In the genomic region with DNA sequence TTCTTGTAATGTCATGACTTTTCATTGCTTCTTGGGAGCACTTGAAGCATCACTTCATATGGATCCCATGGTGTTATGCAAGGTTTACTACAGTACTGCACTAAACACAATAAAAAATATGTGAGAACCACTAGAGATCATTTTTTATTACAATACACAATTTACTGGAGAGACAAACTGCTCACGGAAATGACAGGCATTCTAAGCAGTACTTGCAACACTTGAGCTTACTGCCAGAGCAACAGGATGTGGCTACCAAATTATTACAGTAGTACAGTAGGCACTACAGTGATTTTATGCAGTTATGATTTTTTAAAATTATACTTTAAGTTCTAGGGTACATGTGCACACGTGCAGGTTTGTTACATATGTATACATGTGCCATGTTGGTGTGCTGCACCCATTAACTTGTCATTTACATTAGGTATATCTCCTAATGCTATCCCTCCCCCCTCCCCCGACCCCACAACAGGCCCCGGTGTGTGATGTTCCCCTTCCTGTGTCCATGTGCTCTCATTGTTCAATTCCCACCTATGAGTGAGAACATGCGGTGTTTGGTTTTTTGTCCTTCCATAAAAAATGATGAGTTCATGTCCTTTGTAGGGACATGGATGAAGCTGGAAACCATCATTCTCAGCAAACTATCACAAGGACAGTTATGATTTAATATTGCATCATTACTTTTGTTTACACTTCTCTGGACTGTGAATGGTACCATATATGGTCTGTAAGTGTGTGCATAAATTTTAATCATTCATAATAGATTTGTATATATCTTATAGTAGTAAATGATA, we compare ENCODE assay signal across 8 cellular contexts. TPM values are rescaled to one million over a fixed set of nuclear protein-coding genes. Genes with fewer than 3 reads are reported as not detected.
DNase-seq lines count a peak whose midpoint lies in the region; ATAC-seq, FAIRE-seq and TF ChIP-seq lines count a peak whose summit lies in the region.
"Not testable (repeated sequence)": the region's sequence is repeated elsewhere in the genome, so short reads cannot be mapped to it uniquely, and the experiment has no call there.

No MANE protein-coding gene starts in this region.

- peak overlapping the region; percentile 55 for H3K27ac ChIP-seq in K562 (ENCODE audit: extremely low read depth, low read depth, low read length)

- H3K27ac Mint-ChIP-seq in immature natural killer cell, result peak overlapping the region; percentile 61 to 90 (median 82)

- not testable (repeated sequence) for H3K79me2 ChIP-seq in K562 (ENCODE audit: control insufficient read depth, insufficient read depth, low read length)

- peaks cover 10 to 31% of the 10 kb centered on the region in 2 experiments for H3K4me1 ChIP-seq in K562 (replicated peaks in 1 of 2; ENCODE audit: control insufficient read depth in 2 of 2, insufficient read depth in 2 of 2, low read length in 2 of 2)

- H3K4me3 Mint-ChIP-seq in activated T-cell treated with anti-CD3 and anti-CD28 coated beads, Interleukin-2, amount 50 U/mL, for 4 hours, result peak overlapping the region; percentile 49
- peak overlapping the region; percentile 11 to 67 (median 33) for H3K4me3 Mint-ChIP-seq in immature natural killer cell

- H3K36me3 ChIP-seq in K562 (ENCODE audit: control insufficient read depth, insufficient read depth, low read length), result peaks cover 11% of the 10 kb centered on the region

- peaks cover 33% of the 10 kb centered on the region for H3K4me1 Mint-ChIP-seq in activated T-cell treated with anti-CD3 and anti-CD28 coated beads, Interleukin-2, amount 50 U/mL, for 4 hours (ENCODE audit: low read depth)
- peaks cover 31 to 33% of the 10 kb centered on the region in 2 donors for H3K4me1 Mint-ChIP-seq in immature natural killer cell

- not testable (repeated sequence) for H3K9me1 ChIP-seq in K562 (ENCODE audit: control insufficient read depth, insufficient read depth, low read length)

- POLR2A ChIA-PET in K562 (lab: Yijun Ruan, JAX), result interaction anchor here (0.6 to 1.8 kb wide), 3 partner anchors 10 to 25 kb away, joined by 4 to 6 read pairs (median 4); partner anchors contain the start of gene GOLGA1

- not testable (repeated sequence) for TF ChIP-seq CTCF in K562 (IDR thresholded peaks at IDR 0.05 in 2 of 3, conservative IDR thresholded peaks at IDR 0.05 in 1 of 3; ENCODE audit: insufficient read depth in 2 of 3, low read depth in 1 of 3, low read length in 3 of 3)

- H3K9ac ChIP-seq in K562 (ENCODE audit: insufficient read depth in 1 of 2, low read depth in 2 of 2, low read length in 2 of 2), result not testable (repeated sequence)

- not testable (repeated sequence) for TF ChIP-seq EP300 in K562 (IDR thresholded peaks at IDR 0.05; ENCODE audit: low read length)

- intact Hi-C loops in K562 (cut with micrococcal nuclease), result loop anchor here (2.0 kb wide), 1 partner anchor 177 kb away; the partner anchor contains the start of gene SCAI

- H3K4me2 ChIP-seq in K562 (ENCODE audit: insufficient read depth, low read length), result not testable (repeated sequence)

- CTCF ChIA-PET in K562 (lab: Yijun Ruan, JAX; ENCODE audit: low intra/inter-chr PET ratio), result not testable (repeated sequence)

- ATAC-seq in activated T-cell treated with anti-CD3 and anti-CD28 coated beads, Interleukin-2, amount 50 U/mL, for 4 hours, result peak; percentile 63 to 70
- peak; percentile 71 for ATAC-seq in K562

- 66% methylated on average over 3 of the region's 5 CpGs for WGBS in K562 (ENCODE audit: insufficient coverage, low coverage, missing lambda C conversion rate)

- FAIRE-seq in GM12891 (lab: Jason Lieb, UNC), result peak; percentile 78
- not testable (repeated sequence) for FAIRE-seq in K562 (lab: Jason Lieb, UNC)

- peak; percentile 2 for DNase-seq in CD1c-positive myeloid dendritic cell (ENCODE audit: extremely low spot score)
- DNase-seq in GM12891 (ENCODE audit: insufficient read length, low spot score); activated T-cell treated with anti-CD3 and anti-CD28 coated beads, Interleukin-2, amount 50 U/mL, for 4 hours; K562 (ENCODE audit: extremely low read depth in 1 of 4, low spot score in 3 of 4): not testable (repeated sequence)
- peak; percentile 45 for DNase-seq in MV-4-11 (lab: John Stamatoyannopoulos, UW)
- peak; percentile 32 for DNase-seq in SW480 (ENCODE audit: low spot score)
- peak; percentile 19 to 51 (median 36) for DNase-seq in immature natural killer cell
- peak; percentile 8 for DNase-seq in stimulated activated CD4-positive, alpha-beta T cell treated with anti-CD3 and anti-CD28 coated beads, Interleukin-4, amount 100 ng/mL, for 24 hours

- in situ Hi-C loops in K562 (cut with MboI), result not testable (repeated sequence)

- not testable (repeated sequence) for H3K4me3 ChIP-seq in K562

- not testable (repeated sequence) for BruUV-seq in K562 (replicated peaks; lab: Mats Ljungman, UMichigan)

- H4K20me1 ChIP-seq in K562 (replicated peaks; ENCODE audit: control insufficient read depth, insufficient read depth, low read length), result not testable (repeated sequence)

- H3K27me3 ChIP-seq in K562 (ENCODE audit: control insufficient read depth in 2 of 2, insufficient read depth in 2 of 2, low read length in 2 of 2), result not testable (repeated sequence)

- TF ChIP-seq POLR2A in GM12891 (IDR thresholded peaks at IDR 0.05; ENCODE audit: low read depth, low read length); K562 (conservative IDR thresholded peaks at IDR 0.05): not testable (repeated sequence)

- not testable (repeated sequence) for H3K9me3 Mint-ChIP-seq in activated T-cell treated with anti-CD3 and anti-CD28 coated beads, Interleukin-2, amount 50 U/mL, for 4 hours; immature natural killer cell

- not testable (repeated sequence) for H2AFZ ChIP-seq in K562 (ENCODE audit: low read depth, low read length)

- not testable (repeated sequence) for H3K27me3 Mint-ChIP-seq in activated T-cell treated with anti-CD3 and anti-CD28 coated beads, Interleukin-2, amount 50 U/mL, for 4 hours (ENCODE audit: low read depth); immature natural killer cell (ENCODE audit: low read depth in 3 of 3)

- not testable (repeated sequence) for H3K9me3 ChIP-seq in K562 (replicated peaks; ENCODE audit: control insufficient read depth, insufficient read depth, low read depth, low read length)

- not testable (repeated sequence) for TF ChIP-seq RAD21 in K562 (CRISPR knock-in tag; conservative IDR thresholded peaks at IDR 0.05 in 1 of 2, IDR thresholded peaks at IDR 0.05 in 1 of 2)

- H3K36me3 Mint-ChIP-seq in activated T-cell treated with anti-CD3 and anti-CD28 coated beads, Interleukin-2, amount 50 U/mL, for 4 hours (ENCODE audit: insufficient read depth); immature natural killer cell: not testable (repeated sequence)

TF ChIP-seq in K562, 482 proteins besides CTCF, POLR2A, EP300 and RAD21 (continues in another document):
- TF ChIP-seq AFF1 (IDR thresholded peaks at IDR 0.05; ENCODE audit: low read depth in 1 of 2, partially characterized antibody in 2 of 2), result peak in 1 of 2 experiments; percentile 21

RNA-seq across cellular contexts. Expression of gene GOLGA1, which starts 25.1 kb away (rescaled TPM):
- 6.2 TPM for polyA plus RNA-seq in GM12891 (2012; ENCODE audit: low read depth, missing spikeins)
- total RNA-seq in activated T-cell treated with anti-CD3 and anti-CD28 coated beads, Interleukin-2, amount 50 U/mL, for 4 hours, result 10 to 100 TPM; 13.0 to 15.4 (median 14.0) TPM
- total RNA-seq in K562 (2011; cell fraction: chromatin; rRNA removed; ENCODE audit: low replicate concordance), result 51.0 and 72.8 TPM in 2 replicates
- 14.2 and 14.7 TPM in 2 replicates for total RNA-seq in K562 (2011; cell fraction: nucleolus; rRNA removed)
- 34.2 and 46.8 TPM in 2 replicates for total RNA-seq in K562 (2011; cell fraction: nucleoplasm; rRNA removed)
- total RNA-seq in K562 (2014; rRNA removed), result 8.5 and 9.6 TPM in 2 replicates
- total RNA-seq in K562 (2014; rRNA removed; fragmentation: Illumina TruSeq; extraction: Trizol), result 7.3 and 10.2 TPM in 2 replicates
- total RNA-seq in K562 (2015; rRNA removed; fragmentation: Illumina TruSeq; extraction: Trizol), result 7.4 and 7.9 TPM in 2 replicates
- 9.5 and 10.5 TPM in 2 replicates for total RNA-seq in K562 (2021)
- polyA plus RNA-seq in K562 (2011; rRNA removed), result 15.9 and 18.9 TPM in 2 replicates
- polyA plus RNA-seq in K562 (2011; cell fraction: cytosol; rRNA removed), result 7.2 and 10.9 TPM in 2 replicates
- 54.3 and 62.6 TPM in 2 replicates for polyA plus RNA-seq in K562 (2011; cell fraction: nucleus; rRNA removed)
- polyA plus RNA-seq in K562 (2012), result 4.6 and 9.1 TPM in 2 replicates
- polyA plus RNA-seq in K562 (2014; fragmentation: Illumina TruSeq; extraction: Trizol), result 6.6 and 8.5 TPM in 2 replicates
- polyA plus RNA-seq in K562 (2014; fragmentation: Nextera tagmentation; extraction: Ambion mirVana), result 1 to 10 TPM; 2.9 to 3.9 TPM
- polyA plus RNA-seq in K562 (2014; rRNA removed), result 11.0 and 11.8 TPM in 2 replicates
- 24.1 and 24.7 TPM in 2 replicates for polyA minus RNA-seq in K562 (2011; rRNA and poly(A)+ RNA removed)
- polyA minus RNA-seq in K562 (2011; cell fraction: cytosol; rRNA and poly(A)+ RNA removed), result 2.7 and 8.6 TPM in 2 replicates
- 10.9 and 15.9 TPM in 2 replicates for polyA minus RNA-seq in K562 (2011; cell fraction: nucleus; rRNA and poly(A)+ RNA removed)
- polyA plus RNA-seq in immature natural killer cell, result 1 to 10 TPM in 2 of 3 donors, under 1 TPM in 1; 0.93 to 8.3 (median 5.3) TPM
